ENCODE assay signal across 7 cellular contexts in the genomic region with DNA sequence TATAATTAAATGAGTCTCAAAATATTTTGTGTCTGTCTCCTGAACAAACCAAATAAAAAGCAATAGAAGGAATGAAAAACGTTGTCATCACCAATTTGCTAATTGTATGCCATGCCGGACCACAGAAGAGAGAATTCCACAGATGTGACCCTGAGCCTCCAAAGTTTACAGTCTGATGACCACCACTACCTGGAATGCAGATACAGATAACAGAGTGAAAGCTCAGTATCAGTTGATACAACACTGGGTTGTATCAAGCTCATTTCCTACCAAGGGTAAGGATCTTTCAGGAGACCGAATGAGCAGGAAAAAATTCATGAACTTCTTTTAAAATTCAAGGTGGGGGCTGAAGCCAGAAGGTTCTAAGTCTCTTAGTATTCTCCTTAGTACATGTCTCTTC. TPM values are rescaled to one million over a fixed set of nuclear protein-coding genes. Genes with fewer than 3 reads are reported as not detected.
DNase-seq lines count a peak whose midpoint lies in the region; ATAC-seq, FAIRE-seq and TF ChIP-seq lines count a peak whose summit lies in the region.
"Not testable (repeated sequence)": the region's sequence is repeated elsewhere in the genome, so short reads cannot be mapped to it uniquely, and the experiment has no call there.

No MANE protein-coding gene starts in this region.

- DNase-seq in A549 (ENCODE audit: low read depth in 1 of 2, low spot score in 1 of 2); IMR-90; Panc1 (ENCODE audit: low read depth, low spot score); body of pancreas; HepG2 (ENCODE audit: low spot score); pancreas: not testable (repeated sequence)

- H3K23ac ChIP-seq in IMR-90 (ENCODE audit: low read depth, low read length) = not testable (repeated sequence)

- H2BK120ac ChIP-seq in IMR-90 (ENCODE audit: low read depth, low read length) = not testable (repeated sequence)

- TF ChIP-seq CTCF in A549 (IDR thresholded peaks at IDR 0.05); IMR-90 (conservative IDR thresholded peaks at IDR 0.05; ENCODE audit: low read depth, low read length); Panc1 (IDR thresholded peaks at IDR 0.05); body of pancreas (IDR thresholded peaks at IDR 0.05); HepG2 (CRISPR knock-in tag; IDR thresholded peaks at IDR 0.05); pancreas (IDR thresholded peaks at IDR 0.05): not testable (repeated sequence)

- H4K91ac ChIP-seq in IMR-90 (ENCODE audit: insufficient read depth, low read depth, low read length) = not testable (repeated sequence)

- not testable (repeated sequence) for H4K20me1 ChIP-seq in IMR-90 (ENCODE audit: insufficient read depth, low read length); HepG2 (ENCODE audit: insufficient read depth, low read length)

- not testable (repeated sequence) for H3K4ac ChIP-seq in IMR-90 (ENCODE audit: low read depth, low read length)

- H3K14ac ChIP-seq in IMR-90 (replicated peaks; ENCODE audit: low read depth, low read length) = not testable (repeated sequence)

- H3K36me3 ChIP-seq in IMR-90 (ENCODE audit: control insufficient read depth, insufficient read depth, low read length); Panc1 (ENCODE audit: control insufficient read depth, insufficient read depth, low read length); body of pancreas (replicated peaks in 1 of 2; ENCODE audit: insufficient read depth in 1 of 2, low read depth in 2 of 2); HepG2 (replicated peaks in 1 of 2; ENCODE audit: control insufficient read depth in 1 of 2, insufficient read depth in 2 of 2, low read length in 2 of 2); pancreas: not testable (repeated sequence)

- H4K5ac ChIP-seq in IMR-90 (ENCODE audit: low read depth, low read length) = not testable (repeated sequence)

- WGBS in A549 (ENCODE audit: missing lambda C conversion rate) = no CpG with 5 or more reads among the region's 3 CpGs
- no CpG with 5 or more reads among the region's 3 CpGs for WGBS in IMR-90 (ENCODE audit: extremely low coverage in 2 of 2, insufficient read length in 1 of 2), 2 experiments
- no CpG with 5 or more reads among the region's 3 CpGs for WGBS in body of pancreas, 2 donors
- WGBS in HepG2 (ENCODE audit: low lambda C conversion rate) = no CpG with 5 or more reads among the region's 3 CpGs
- WGBS in pancreas, 2 donors = no CpG with 5 or more reads among the region's 3 CpGs

- intact Hi-C loops in IMR-90 (cut with micrococcal nuclease); Panc1 (cut with micrococcal nuclease; ENCODE audit: unreplicated experiment); body of pancreas (cut with DNase I); HepG2 (cut with micrococcal nuclease; ENCODE audit: unreplicated experiment); pancreas (cut with DNase I): not testable (repeated sequence)

- H2AK5ac ChIP-seq in IMR-90 (ENCODE audit: low read depth, low read length) = not testable (repeated sequence)

- in situ Hi-C loops in IMR-90 (cut with MboI; ENCODE audit: low sequenced_read_pairs); Panc1 (cut with HindIII; ENCODE audit: low pct_unique_long_range_greater_than_20kb, low sequenced_read_pairs); HepG2 (cut with HindIII; ENCODE audit: extremely low pct_ligation_motif_present, low pct_unique_long_range_greater_than_20kb): not testable (repeated sequence)

- H3K9ac ChIP-seq in IMR-90 (ENCODE audit: low read depth, low read length); HepG2 (ENCODE audit: insufficient read depth, low read depth, low read length): not testable (repeated sequence)

- not testable (repeated sequence) for H3K9me1 ChIP-seq in IMR-90 (ENCODE audit: insufficient read depth, low read length)

- H3K9me3 ChIP-seq in A549; IMR-90 (ENCODE audit: control insufficient read depth, insufficient read depth, low read length); Panc1 (ENCODE audit: control insufficient read depth, insufficient read depth, low read depth, low read length); body of pancreas; HepG2 (ENCODE audit: low read length); pancreas: not testable (repeated sequence)

- H2AFZ ChIP-seq in IMR-90 (replicated peaks; ENCODE audit: low read length, poor library complexity); HepG2 (ENCODE audit: low read length): not testable (repeated sequence)

- TF ChIP-seq POLR2A in A549 (IDR thresholded peaks at IDR 0.05; ENCODE audit: low read length); IMR-90 (IDR thresholded peaks at IDR 0.05; ENCODE audit: low read depth, low read length); body of pancreas (IDR thresholded peaks at IDR 0.05); HepG2 (IDR thresholded peaks at IDR 0.05; ENCODE audit: insufficient read depth in 1 of 2, low read depth in 2 of 2, low read length in 2 of 2): not testable (repeated sequence)

- dilution Hi-C loops in IMR-90 (cut with HindIII; ENCODE audit: low sequenced_read_pairs, unreplicated experiment) = not testable (repeated sequence)

- H3K79me2 ChIP-seq in HepG2 (ENCODE audit: insufficient read depth, low read length) = not testable (repeated sequence)

- H2BK5ac ChIP-seq in IMR-90 (ENCODE audit: low read depth, low read length, poor library complexity, severe bottlenecking) = not testable (repeated sequence)

- H3K56ac ChIP-seq in IMR-90 (ENCODE audit: extremely low read depth, insufficient read depth, low read length) = not testable (repeated sequence)

- ATAC-seq in A549 = peak; percentile 84 to 92
- peak; percentile 92 for ATAC-seq in IMR-90 (ENCODE audit: low read depth)
- ATAC-seq in Panc1 = peak; percentile 88
- peak; percentile 91 for ATAC-seq in SK-N-SH treated with all-trans-retinoic acid at 6 μM for 48 hours
- ATAC-seq in body of pancreas = peak; percentile 81
- peak; percentile 93 for ATAC-seq in HepG2
- peak in 3 of 4 donors; percentile 59 to 82 (median 66) for ATAC-seq in pancreas

- not testable (repeated sequence) for BruUV-seq in IMR-90 (replicated peaks; lab: Mats Ljungman, UMichigan); Panc1 (replicated peaks; lab: Mats Ljungman, UMichigan); HepG2 (replicated peaks; lab: Mats Ljungman, UMichigan)

- POLR2A ChIA-PET in A549 (lab: Yijun Ruan, JAX); IMR-90 (lab: Charles Lee; ENCODE audit: unreplicated experiment); Panc1 (lab: Charles Lee); HepG2 (lab: Yijun Ruan, JAX): not testable (repeated sequence)

- TF ChIP-seq EP300 in A549 (IDR thresholded peaks at IDR 0.05); HepG2 (IDR thresholded peaks at IDR 0.05; ENCODE audit: low read depth in 2 of 2, low read length in 2 of 2); HepG2 (CRISPR knock-in tag; IDR thresholded peaks at IDR 0.05; ENCODE audit: borderline replicate concordance): not testable (repeated sequence)

- not testable (repeated sequence) for FAIRE-seq in A549 (lab: Jason Lieb, UNC); HepG2 (lab: Jason Lieb, UNC); pancreas (lab: Jason Lieb, UNC)

- not testable (repeated sequence) for H3K18ac ChIP-seq in IMR-90 (ENCODE audit: low read depth, low read length)

- H3K4me1 ChIP-seq in A549; IMR-90 (ENCODE audit: control insufficient read depth, insufficient read depth, low read length); Panc1 (ENCODE audit: control insufficient read depth, insufficient read depth, low read length); body of pancreas; HepG2 (ENCODE audit: insufficient read depth, low read length); pancreas: not testable (repeated sequence)

- H2BK20ac ChIP-seq in IMR-90 (ENCODE audit: low read depth, low read length) = not testable (repeated sequence)

- not testable (repeated sequence) for H3K79me1 ChIP-seq in IMR-90 (ENCODE audit: low read depth in 1 of 2, low read length in 2 of 2)

- H3K4me2 ChIP-seq in A549; IMR-90 (ENCODE audit: low read depth, low read length); HepG2 (ENCODE audit: low read depth, low read length): not testable (repeated sequence)

- not testable (repeated sequence) for TF ChIP-seq RAD21 in A549 (conservative IDR thresholded peaks at IDR 0.05 in 1 of 2, IDR thresholded peaks at IDR 0.05 in 1 of 2); IMR-90 (IDR thresholded peaks at IDR 0.05; ENCODE audit: low read length); HepG2 (CRISPR knock-in tag; IDR thresholded peaks at IDR 0.05)

- H3K27ac ChIP-seq in A549; IMR-90 (ENCODE audit: insufficient read depth, low read length); Panc1 (ENCODE audit: low read length); body of pancreas; HepG2 (ENCODE audit: extremely low read length, insufficient read depth, low read length); pancreas: not testable (repeated sequence)

- not testable (repeated sequence) for H2AK9ac ChIP-seq in IMR-90 (replicated peaks; ENCODE audit: low read depth, low read length, poor library complexity)

- CTCF ChIA-PET in A549 (lab: Yijun Ruan, JAX); IMR-90 (lab: Yijun Ruan, JAX); Panc1 (lab: Charles Lee); HepG2 (lab: Yijun Ruan, JAX; ENCODE audit: low intra/inter-chr PET ratio, low total read pairs): not testable (repeated sequence)

- H3K27me3 ChIP-seq in IMR-90 (ENCODE audit: control insufficient read depth, insufficient read depth, low read length); Panc1 (ENCODE audit: control insufficient read depth, insufficient read depth, low read length); body of pancreas; HepG2 (ENCODE audit: control insufficient read depth in 1 of 2, insufficient read depth in 2 of 2, low read length in 2 of 2); pancreas: not testable (repeated sequence)

- H2BK15ac ChIP-seq in IMR-90 (ENCODE audit: low read depth, low read length) = not testable (repeated sequence)

- not testable (repeated sequence) for H3K4me3 ChIP-seq in A549; IMR-90 (ENCODE audit: insufficient read depth, low read depth, low read length); Panc1 (ENCODE audit: low read depth in 2 of 2, low read length in 2 of 2); body of pancreas; HepG2 (replicated peaks in 1 of 3; ENCODE audit: insufficient read depth in 1 of 3, low read depth in 2 of 3, low read length in 3 of 3); pancreas

- not testable (repeated sequence) for H4K8ac ChIP-seq in IMR-90 (ENCODE audit: low read depth in 2 of 2, low read length in 2 of 2)

RNA-seq across cellular contexts. Expression of a gene that starts 43.9 kb away (rescaled TPM):
- polyA plus RNA-seq in A549 (2011; rRNA removed) = 10.5 and 12.5 TPM in 2 replicates
- 16.8 and 17.6 TPM in 2 replicates for polyA plus RNA-seq in A549 (2012; cell fraction: cytosol; rRNA removed)
- polyA plus RNA-seq in A549 (2012; cell fraction: nucleus; rRNA removed) = 10.3 and 11.4 TPM in 2 replicates
- polyA plus RNA-seq in A549 (2017; fragmentation: RNase III; extraction: RNeasy Plus Mini Kit Qiagen cat#74134 plus additional on column Dnase treatment) = 7.5 to 8.9 TPM (median 7.7 TPM) in 3 replicates
- 64.2 and 67.0 TPM in 2 replicates for polyA minus RNA-seq in A549 (2011; rRNA and poly(A)+ RNA removed)
- total RNA-seq in IMR-90 (2012; rRNA removed) = 51.7 and 55.4 TPM in 2 replicates
- polyA plus RNA-seq in IMR-90 (2012; rRNA removed) = 23.6 and 24.8 TPM in 2 replicates
- polyA plus RNA-seq in IMR-90 (2012; cell fraction: cytosol; rRNA removed) = 22.3 and 24.0 TPM in 2 replicates
- polyA plus RNA-seq in IMR-90 (2012; cell fraction: nucleus; rRNA removed; ENCODE audit: low replicate concordance) = 11.7 and 12.8 TPM in 2 replicates
- 30.0 TPM for total RNA-seq in Panc1 (2021; ENCODE audit: unreplicated experiment)
- polyA plus RNA-seq in Panc1 (2012; ENCODE audit: insufficient read length) = 6.4 TPM
- total RNA-seq in body of pancreas = 10 to 100 TPM; 50.8 to 55.5 TPM
- 4.4 and 6.9 TPM in 2 replicates for total RNA-seq in HepG2 (2016; rRNA removed; fragmentation: Illumina TruSeq; extraction: Trizol)
- 1.7 and 2.1 TPM in 2 replicates for total RNA-seq in HepG2 (2016; cell fraction: cytosol; rRNA removed; fragmentation: Illumina TruSeq; extraction: Trizol; ENCODE audit: low read depth)
- total RNA-seq in HepG2 (2016; cell fraction: insoluble cytoplasmic fraction; rRNA removed; fragmentation: Illumina TruSeq; extraction: Trizol) = 2.8 and 6.9 TPM in 2 replicates
- total RNA-seq in HepG2 (2016; cell fraction: membrane; rRNA removed; fragmentation: Illumina TruSeq; extraction: Trizol) = 2.8 and 3.2 TPM in 2 replicates
- 18.9 and 20.1 TPM in 2 replicates for total RNA-seq in HepG2 (2016; cell fraction: nucleus; rRNA removed; fragmentation: Illumina TruSeq; extraction: Trizol)
- polyA plus RNA-seq in HepG2 (2011; rRNA removed) = 4.7 and 6.4 TPM in 2 replicates
- polyA plus RNA-seq in HepG2 (2011; cell fraction: cytosol; rRNA removed) = 4.2 and 5.9 TPM in 2 replicates
- polyA plus RNA-seq in HepG2 (2011; cell fraction: nucleus; rRNA removed) = 8.6 and 9.5 TPM in 2 replicates
- 2.7 and 4.2 TPM in 2 replicates for polyA plus RNA-seq in HepG2 (2012)
- polyA plus RNA-seq in HepG2 (2016; cell fraction: cytosol; fragmentation: Illumina TruSeq; extraction: Trizol; ENCODE audit: low read depth) = 1.0 and 1.4 TPM in 2 replicates
- 1.3 and 2.0 TPM in 2 replicates for polyA plus RNA-seq in HepG2 (2016; cell fraction: insoluble cytoplasmic fraction; fragmentation: Illumina TruSeq; extraction: Trizol; ENCODE audit: low read depth)
- 1.3 and 2.1 TPM in 2 replicates for polyA plus RNA-seq in HepG2 (2016; cell fraction: membrane; fragmentation: Illumina TruSeq; extraction: Trizol; ENCODE audit: low read depth)
- polyA plus RNA-seq in HepG2 (2016; cell fraction: nucleus; fragmentation: Illumina TruSeq; extraction: Trizol; ENCODE audit: insufficient read depth, low read depth) = 2.9 and 3.7 TPM in 2 replicates
- 27.7 and 141 TPM in 2 replicates for polyA minus RNA-seq in HepG2 (2011; rRNA and poly(A)+ RNA removed; ENCODE audit: low replicate concordance)
- 2.1 and 3.4 TPM in 2 replicates for polyA minus RNA-seq in HepG2 (2011; cell fraction: cytosol; rRNA and poly(A)+ RNA removed)
- polyA minus RNA-seq in HepG2 (2011; cell fraction: nucleus; rRNA and poly(A)+ RNA removed) = 36.8 and 45.0 TPM in 2 replicates
- total RNA-seq in pancreas = 10 to 100 TPM; 12.6 to 30.9 (median 23.2) TPM
- 10 to 100 TPM in 1 of 2 donors, 1 to 10 TPM in 1; 7.2 to 17.0 TPM for polyA plus RNA-seq in pancreas
